In the genomic region with DNA sequence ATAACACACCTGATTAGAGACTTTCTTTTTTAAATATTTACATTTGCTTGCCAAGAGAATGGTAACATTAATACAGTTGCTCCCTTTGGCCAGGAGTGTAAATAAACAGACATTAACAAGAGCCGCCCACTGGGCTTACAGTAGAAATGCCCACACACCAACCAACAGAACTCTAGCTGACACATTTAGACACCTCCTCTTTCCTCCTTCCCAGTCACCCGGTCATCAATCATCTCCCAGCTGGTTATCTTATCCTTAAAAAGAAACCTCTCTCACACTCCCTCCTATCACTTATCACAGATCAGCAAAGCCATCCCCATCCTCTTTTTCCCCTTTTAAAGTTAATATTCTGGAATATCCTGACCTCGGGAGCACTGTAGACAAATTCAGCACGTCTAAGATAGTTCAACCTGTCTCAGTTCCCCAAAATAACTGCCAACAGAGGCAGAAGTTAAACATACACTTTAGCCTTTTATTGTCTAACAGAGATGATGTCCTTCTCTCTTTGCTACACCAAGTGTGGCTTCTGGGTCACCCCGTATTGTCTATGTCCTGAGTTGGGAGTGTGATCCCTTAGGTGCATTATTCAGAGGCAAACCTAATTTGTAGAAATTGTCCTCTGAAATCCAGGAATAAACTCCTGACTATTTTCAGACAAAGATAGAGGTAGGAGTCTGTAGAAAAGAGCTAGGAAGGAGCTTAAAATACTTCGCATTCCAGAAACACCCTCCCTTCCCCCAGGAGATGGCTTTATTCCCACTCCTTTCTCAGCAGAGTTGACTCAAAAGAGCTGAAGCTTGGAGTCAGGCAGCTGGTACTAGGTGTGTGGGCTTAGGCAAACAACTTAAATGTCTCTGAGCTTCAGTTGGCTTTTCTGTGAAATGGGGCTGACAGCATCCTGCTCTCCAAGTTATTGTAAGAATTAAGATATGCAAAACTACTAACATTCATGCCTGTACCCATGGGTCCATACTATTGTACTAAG, we compare ENCODE assay signal across 8 cellular contexts. TPM values are rescaled to one million over a fixed set of nuclear protein-coding genes. Genes with fewer than 3 reads are reported as not detected.
DNase-seq lines count a peak whose midpoint lies in the region; ATAC-seq and TF ChIP-seq lines count a peak whose summit lies in the region.

No MANE protein-coding gene starts in this region.

- CTCF ChIA-PET in AG04450 (lab: Charles Lee) = interaction anchor here (1.0 to 4.5 kb wide), 5 partner anchors 10 to 139 kb away, joined by 3 to 15 read pairs (median 4); no protein-coding TSS in a partner anchor

- intact Hi-C loops in sciatic nerve (cut with DNase I) = no loop called here

- POLR2A ChIA-PET in AG04450 (lab: Yijun Ruan, JAX) = interaction anchor here (0.5 to 2.7 kb wide), 7 partner anchors 9 to 63 kb away, joined by 3 to 10 read pairs (median 5); partner anchors contain the start of genes MFSD2A, MYCL and TRIT1

- H3K27me3 ChIP-seq in AG04450 (ENCODE audit: control insufficient read depth, insufficient read depth, low read length) (no peaks in the 10 kb centered on the region), iPS-15b (ENCODE audit: control insufficient read depth, insufficient read depth, low read length) (no peaks in the 10 kb centered on the region)

- peak; percentile 48 for DNase-seq in AG04450 (ENCODE audit: low read depth, low spot score)
- peak; percentile 57 for DNase-seq in HT1080 (ENCODE audit: low read depth)
- no peak for DNase-seq in sciatic nerve (ENCODE audit: low spot score)

- ATAC-seq in SK-N-SH treated with all-trans-retinoic acid at 6 μM for 48 hours = peak; percentile 84
- no peak for ATAC-seq in GM18868 (IDR thresholded peaks at IDR 0.05; ENCODE audit: unreplicated experiment)
- ATAC-seq in HG03342 (IDR thresholded peaks at IDR 0.05; ENCODE audit: unreplicated experiment) = no peak
- no peak for ATAC-seq in sciatic nerve
- no peak for ATAC-seq in HG03196 (IDR thresholded peaks at IDR 0.05; ENCODE audit: unreplicated experiment)

- no peak for TF ChIP-seq CTCF in AG04450 (IDR thresholded peaks at IDR 0.05; ENCODE audit: low read depth, low read length)

- peaks cover 43% of the 10 kb centered on the region for H3K4me1 ChIP-seq in iPS-15b (ENCODE audit: control insufficient read depth, insufficient read depth, low read length)

- no peaks in the 10 kb centered on the region for H3K36me3 ChIP-seq in iPS-15b (ENCODE audit: control insufficient read depth, insufficient read depth, low read length)

- H3K27ac ChIP-seq in AG04450 (ENCODE audit: low read depth, low read length) = peak overlapping the region; percentile 13

- no peaks in the 10 kb centered on the region for H3K9me3 ChIP-seq in AG04450 (ENCODE audit: control insufficient read depth, insufficient read depth, low read length)
- no peaks in the 10 kb centered on the region for H3K9me3 ChIP-seq in iPS-15b (ENCODE audit: control insufficient read depth, insufficient read depth, low read length)

- H3K9ac ChIP-seq in iPS-15b (ENCODE audit: low read depth, low read length) = no peak overlapping the region

- H3K4me3 ChIP-seq in AG04450 (ENCODE audit: low read depth, low read length) (no peak overlapping the region), iPS-15b (ENCODE audit: low read depth, low read length) (peak overlapping the region; percentile 10)

TF ChIP-seq in SK-N-SH treated with all-trans-retinoic acid at 6 μM for 48 hours, 23 proteins besides CTCF, POLR2A, EP300 and RAD21 (continues in another document):
- TF ChIP-seq TOX (CRISPR knock-in tag; IDR thresholded peaks at IDR 0.05; ENCODE audit: borderline replicate concordance) (no peak), CSDC2 (CRISPR knock-in tag; IDR thresholded peaks at IDR 0.05) (no peak), CSRNP3 (CRISPR knock-in tag; IDR thresholded peaks at IDR 0.05) (no peak), SNAI2 (CRISPR knock-in tag; IDR thresholded peaks at IDR 0.05) (no peak), GLIS3 (CRISPR knock-in tag; IDR thresholded peaks at IDR 0.05) (no peak), BACH2 (CRISPR knock-in tag; IDR thresholded peaks at IDR 0.05; ENCODE audit: borderline replicate concordance) (no peak), POU6F1 (CRISPR knock-in tag; IDR thresholded peaks at IDR 0.05; ENCODE audit: borderline replicate concordance, low read depth) (no peak), RARB (CRISPR knock-in tag; IDR thresholded peaks at IDR 0.05) (no peak), ZFP3 (CRISPR knock-in tag; IDR thresholded peaks at IDR 0.05) (no peak), ZNF565 (CRISPR knock-in tag; conservative IDR thresholded peaks at IDR 0.05; ENCODE audit: low read depth) (no peak), PPARA (CRISPR knock-in tag; IDR thresholded peaks at IDR 0.05; ENCODE audit: borderline replicate concordance) (no peak)
- TF ChIP-seq, protein P1, sequence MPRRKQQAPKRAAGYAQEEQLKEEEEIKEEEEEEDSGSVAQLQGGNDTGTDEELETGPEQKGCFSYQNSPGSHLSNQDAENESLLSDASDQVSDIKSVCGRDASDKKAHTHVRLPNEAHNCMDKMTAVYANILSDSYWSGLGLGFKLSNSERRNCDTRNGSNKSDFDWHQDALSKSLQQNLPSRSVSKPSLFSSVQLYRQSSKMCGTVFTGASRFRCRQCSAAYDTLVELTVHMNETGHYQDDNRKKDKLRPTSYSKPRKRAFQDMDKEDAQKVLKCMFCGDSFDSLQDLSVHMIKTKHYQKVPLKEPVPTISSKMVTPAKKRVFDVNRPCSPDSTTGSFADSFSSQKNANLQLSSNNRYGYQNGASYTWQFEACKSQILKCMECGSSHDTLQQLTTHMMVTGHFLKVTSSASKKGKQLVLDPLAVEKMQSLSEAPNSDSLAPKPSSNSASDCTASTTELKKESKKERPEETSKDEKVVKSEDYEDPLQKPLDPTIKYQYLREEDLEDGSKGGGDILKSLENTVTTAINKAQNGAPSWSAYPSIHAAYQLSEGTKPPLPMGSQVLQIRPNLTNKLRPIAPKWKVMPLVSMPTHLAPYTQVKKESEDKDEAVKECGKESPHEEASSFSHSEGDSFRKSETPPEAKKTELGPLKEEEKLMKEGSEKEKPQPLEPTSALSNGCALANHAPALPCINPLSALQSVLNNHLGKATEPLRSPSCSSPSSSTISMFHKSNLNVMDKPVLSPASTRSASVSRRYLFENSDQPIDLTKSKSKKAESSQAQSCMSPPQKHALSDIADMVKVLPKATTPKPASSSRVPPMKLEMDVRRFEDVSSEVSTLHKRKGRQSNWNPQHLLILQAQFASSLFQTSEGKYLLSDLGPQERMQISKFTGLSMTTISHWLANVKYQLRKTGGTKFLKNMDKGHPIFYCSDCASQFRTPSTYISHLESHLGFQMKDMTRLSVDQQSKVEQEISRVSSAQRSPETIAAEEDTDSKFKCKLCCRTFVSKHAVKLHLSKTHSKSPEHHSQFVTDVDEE (CRISPR knock-in tag; IDR thresholded peaks at IDR 0.05) = no peak
- TF ChIP-seq, protein P2, sequence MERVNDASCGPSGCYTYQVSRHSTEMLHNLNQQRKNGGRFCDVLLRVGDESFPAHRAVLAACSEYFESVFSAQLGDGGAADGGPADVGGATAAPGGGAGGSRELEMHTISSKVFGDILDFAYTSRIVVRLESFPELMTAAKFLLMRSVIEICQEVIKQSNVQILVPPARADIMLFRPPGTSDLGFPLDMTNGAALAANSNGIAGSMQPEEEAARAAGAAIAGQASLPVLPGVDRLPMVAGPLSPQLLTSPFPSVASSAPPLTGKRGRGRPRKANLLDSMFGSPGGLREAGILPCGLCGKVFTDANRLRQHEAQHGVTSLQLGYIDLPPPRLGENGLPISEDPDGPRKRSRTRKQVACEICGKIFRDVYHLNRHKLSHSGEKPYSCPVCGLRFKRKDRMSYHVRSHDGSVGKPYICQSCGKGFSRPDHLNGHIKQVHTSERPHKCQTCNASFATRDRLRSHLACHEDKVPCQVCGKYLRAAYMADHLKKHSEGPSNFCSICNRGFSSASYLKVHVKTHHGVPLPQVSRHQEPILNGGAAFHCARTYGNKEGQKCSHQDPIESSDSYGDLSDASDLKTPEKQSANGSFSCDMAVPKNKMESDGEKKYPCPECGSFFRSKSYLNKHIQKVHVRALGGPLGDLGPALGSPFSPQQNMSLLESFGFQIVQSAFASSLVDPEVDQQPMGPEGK (CRISPR knock-in tag; IDR thresholded peaks at IDR 0.05; ENCODE audit: borderline replicate concordance) = no peak

RNA-seq across cellular contexts. Expression of gene MYCL, which starts 8.8 kb away (rescaled TPM):
- polyA plus RNA-seq in AG04450 (2011; rRNA removed) = 0.66 and 0.77 TPM in 2 replicates
- 0.74 and 1.1 TPM in 2 replicates for polyA minus RNA-seq in AG04450 (2011; rRNA and poly(A)+ RNA removed)
- 0.40 and 5.6 TPM in 2 replicates for total RNA-seq in HT1080 (2014; rRNA removed; shearing (Covaris generic))
- 1.0 and 1.4 TPM in 2 replicates for polyA plus RNA-seq in HT1080 (2015; cell fraction: cytosol; rRNA removed)
- 0.98 and 1.8 TPM in 2 replicates for polyA plus RNA-seq in HT1080 (2015; cell fraction: nucleus; rRNA removed)
- 2.5 TPM for total RNA-seq in sciatic nerve

RNA-seq across cellular contexts. Expression of gene TRIT1, which starts 9.6 kb away (rescaled TPM):
- polyA plus RNA-seq in AG04450 (2011; rRNA removed) = 18.0 and 22.0 TPM in 2 replicates
- polyA minus RNA-seq in AG04450 (2011; rRNA and poly(A)+ RNA removed) = 15.7 and 19.3 TPM in 2 replicates
- 23.0 and 25.6 TPM in 2 replicates for total RNA-seq in HT1080 (2014; rRNA removed; shearing (Covaris generic))
- polyA plus RNA-seq in HT1080 (2015; cell fraction: cytosol; rRNA removed) = 22.7 and 22.8 TPM in 2 replicates
- polyA plus RNA-seq in HT1080 (2015; cell fraction: nucleus; rRNA removed) = 36.2 and 43.6 TPM in 2 replicates
- total RNA-seq in sciatic nerve = 21.6 TPM
